21 cellular contexts compared by ENCODE assay signal in genomic region chr9:121216406-121216805, GRCh38. TPM values are rescaled to one million over a fixed set of nuclear protein-coding genes. Genes with fewer than 3 reads are reported as not detected.
DNase-seq lines count a peak whose midpoint lies in the region; ATAC-seq, FAIRE-seq and TF ChIP-seq lines count a peak whose summit lies in the region.
"Had no signal": no experiment of that assay in that cellular context is flagged by ENCODE, and none has a peak within 500 bp of the region (broad histone marks: within the 10 kb centered on the region; RNA-seq: fewer than 3 reads in every experiment).

No MANE protein-coding gene starts in this region.

- no peaks in the 10 kb centered on the region for H3K9me2 ChIP-seq in Loucy (replicated peaks; ENCODE audit: low read depth, low read length)

- no peaks in the 10 kb centered on the region for H3K27me3 ChIP-seq in Loucy (ENCODE audit: insufficient read depth, low read length, poor library complexity, severe bottlenecking)
- no peaks in the 10 kb centered on the region for H3K27me3 ChIP-seq in K562 (ENCODE audit: control insufficient read depth in 2 of 2, insufficient read depth in 2 of 2, low read length in 2 of 2)

- H3K4me3 ChIP-seq in Loucy (ENCODE audit: low read length, poor library complexity, severe bottlenecking) (no peak overlapping the region), K562 (no peak overlapping the region)
- H3K4me3 ChIP-seq: A549 had no signal

- H3K9ac ChIP-seq in Loucy (ENCODE audit: low read depth, low read length, poor library complexity, severe bottlenecking) (peak overlapping the region; percentile 7), K562 (ENCODE audit: insufficient read depth in 1 of 2, low read depth in 2 of 2, low read length in 2 of 2) (no peak overlapping the region)

- DNase-seq in activated naive CD8-positive, alpha-beta T cell treated with anti-CD3 and anti-CD28 coated beads, Interleukin-2, amount 10 ng/mL, durations not matched to agents 7 days and 5 days, result no peak
- DNase-seq in activated naive CD8-positive, alpha-beta T cell treated with anti-CD3 and anti-CD28 coated beads for 36 hours, result no peak
- DNase-seq in K562 (ENCODE audit: extremely low read depth in 1 of 4, low spot score in 3 of 4) (no peak), osteocyte (ENCODE audit: extremely low spot score, unreplicated experiment) (peak; percentile 10), iPS-NIHi7 (ENCODE audit: extremely low spot score) (no peak)
- DNase-seq: CD8-positive, alpha-beta T cell; DMS79; IMR-90; NCI-H1092 treated with DMSO at 0.1 percent for 48 hours; NCI-H146; NCI-H2081; NCI-H510A; NCI-H774; Right ventricle myocardium superior had no signal

- no peaks in the 10 kb centered on the region for H3F3A ChIP-seq in Loucy (ENCODE audit: low read depth)

- H3K4me1 ChIP-seq in Loucy (ENCODE audit: insufficient read depth, low read length, poor library complexity, severe bottlenecking) (peaks cover 14% of the 10 kb centered on the region), K562 (replicated peaks in 1 of 2; ENCODE audit: control insufficient read depth in 2 of 2, insufficient read depth in 2 of 2, low read length in 2 of 2) (peaks cover 0 to 20% of the 10 kb centered on the region in 2 experiments; a peak in 2 of 5 replicates)
- H3K4me1 ChIP-seq: A549 had no signal

- no peak for TF ChIP-seq EP300 in K562 (IDR thresholded peaks at IDR 0.05; ENCODE audit: low read length)

- no peaks in the 10 kb centered on the region for H3K36me3 ChIP-seq in Loucy (ENCODE audit: insufficient read depth, low read length)
- H3K36me3 ChIP-seq in K562 (ENCODE audit: control insufficient read depth, insufficient read depth, low read length), result no peaks in the 10 kb centered on the region

- no peak for TF ChIP-seq RAD21 in K562 (CRISPR knock-in tag; conservative IDR thresholded peaks at IDR 0.05 in 1 of 2, IDR thresholded peaks at IDR 0.05 in 1 of 2)

- FAIRE-seq in K562 (lab: Jason Lieb, UNC), result no peak
- FAIRE-seq: A549, D721Med, H54, RCC 7860 had no signal

- H3K4me1 Mint-ChIP-seq in activated naive CD8-positive, alpha-beta T cell treated with anti-CD3 and anti-CD28 coated beads, Interleukin-2, amount 10 ng/mL, durations not matched to agents 7 days and 5 days, result peaks cover 17% of the 10 kb centered on the region
- H3K4me1 Mint-ChIP-seq in activated naive CD8-positive, alpha-beta T cell treated with anti-CD3 and anti-CD28 coated beads for 36 hours, result peaks cover 3% of the 10 kb centered on the region
- H3K4me1 Mint-ChIP-seq in osteocyte (ENCODE audit: unreplicated experiment), result peaks cover 5% of the 10 kb centered on the region

- peak overlapping the region; percentile 6 for H3K27ac Mint-ChIP-seq in activated naive CD8-positive, alpha-beta T cell treated with anti-CD3 and anti-CD28 coated beads, Interleukin-2, amount 10 ng/mL, durations not matched to agents 7 days and 5 days
- no peak overlapping the region for H3K27ac Mint-ChIP-seq in activated naive CD8-positive, alpha-beta T cell treated with anti-CD3 and anti-CD28 coated beads for 36 hours
- no peak overlapping the region for H3K27ac Mint-ChIP-seq in osteocyte (ENCODE audit: unreplicated experiment)
- H3K27ac Mint-ChIP-seq: CD8-positive, alpha-beta T cell had no signal

- BruUV-seq in K562 (replicated peaks; lab: Mats Ljungman, UMichigan), result no TSS peak

- no peaks in the 10 kb centered on the region for H3K9me1 ChIP-seq in K562 (ENCODE audit: control insufficient read depth, insufficient read depth, low read length)

- H2AFZ ChIP-seq in Loucy (ENCODE audit: low read length), result peak overlapping the region; percentile 79
- H2AFZ ChIP-seq in K562 (ENCODE audit: low read depth, low read length), result peak overlapping the region; percentile 72

- no peak for TF ChIP-seq POLR2A in K562 (conservative IDR thresholded peaks at IDR 0.05)

- no peaks in the 10 kb centered on the region for H4K20me1 ChIP-seq in Loucy (ENCODE audit: insufficient read depth, low read length, poor library complexity, severe bottlenecking)
- no peaks in the 10 kb centered on the region for H4K20me1 ChIP-seq in K562 (replicated peaks; ENCODE audit: control insufficient read depth, insufficient read depth, low read length)

- no peaks in the 10 kb centered on the region for H3K9me3 Mint-ChIP-seq in activated naive CD8-positive, alpha-beta T cell treated with anti-CD3 and anti-CD28 coated beads, Interleukin-2, amount 10 ng/mL, durations not matched to agents 7 days and 5 days
- no peaks in the 10 kb centered on the region for H3K9me3 Mint-ChIP-seq in activated naive CD8-positive, alpha-beta T cell treated with anti-CD3 and anti-CD28 coated beads for 36 hours
- no peaks in the 10 kb centered on the region for H3K9me3 Mint-ChIP-seq in osteocyte (ENCODE audit: unreplicated experiment)
- H3K9me3 Mint-ChIP-seq: CD8-positive, alpha-beta T cell had no signal

- intact Hi-C loops in K562 (cut with micrococcal nuclease), result loop anchor here (10.0 kb wide), 1 partner anchor 318 kb away; no protein-coding TSS in a partner anchor

- no peak overlapping the region for H3K4me3 Mint-ChIP-seq in activated naive CD8-positive, alpha-beta T cell treated with anti-CD3 and anti-CD28 coated beads, Interleukin-2, amount 10 ng/mL, durations not matched to agents 7 days and 5 days
- no peak overlapping the region for H3K4me3 Mint-ChIP-seq in activated naive CD8-positive, alpha-beta T cell treated with anti-CD3 and anti-CD28 coated beads for 36 hours
- no peak overlapping the region for H3K4me3 Mint-ChIP-seq in osteocyte (ENCODE audit: unreplicated experiment)
- H3K4me3 Mint-ChIP-seq: CD8-positive, alpha-beta T cell had no signal

- H3K79me2 ChIP-seq in Loucy (ENCODE audit: insufficient read depth, low read length), result no peaks in the 10 kb centered on the region
- no peaks in the 10 kb centered on the region for H3K79me2 ChIP-seq in K562 (ENCODE audit: control insufficient read depth, insufficient read depth, low read length)

- no peak for ATAC-seq in activated naive CD8-positive, alpha-beta T cell treated with anti-CD3 and anti-CD28 coated beads, Interleukin-2, amount 10 ng/mL, durations not matched to agents 7 days and 5 days (ENCODE audit: low read depth)
- ATAC-seq in K562 (no peak), HG02884 (IDR thresholded peaks at IDR 0.05; ENCODE audit: unreplicated experiment) (no peak), HG03520 (IDR thresholded peaks at IDR 0.05; ENCODE audit: unreplicated experiment) (no peak)
- ATAC-seq: A549; CD8-positive, alpha-beta T cell had no signal

- POLR2A ChIA-PET in activated naive CD8-positive, alpha-beta T cell treated with anti-CD3 and anti-CD28 coated beads, Interleukin-2, amount 10 ng/mL, durations not matched to agents 7 days and 5 days (lab: Charles Lee), result no interaction called here
- POLR2A ChIA-PET in K562 (lab: Yijun Ruan, JAX), result interaction anchor here (0.6 to 1.0 kb wide), 2 partner anchors 11 to 90 kb away, joined by 3 to 4 read pairs; no protein-coding TSS in a partner anchor

- in situ Hi-C loops in K562 (cut with MboI), result loop anchor here (5.0 kb wide), 2 partner anchors 101 to 181 kb away; no protein-coding TSS in a partner anchor

- H3K4me2 ChIP-seq in Loucy (ENCODE audit: low read depth, low read length, poor library complexity, severe bottlenecking) (peak overlapping the region; percentile 15), K562 (ENCODE audit: insufficient read depth, low read length) (no peak overlapping the region)
- H3K4me2 ChIP-seq: A549 had no signal

- no peak for TF ChIP-seq CTCF in Loucy (conservative IDR thresholded peaks at IDR 0.05; ENCODE audit: low read length)
- TF ChIP-seq CTCF in K562 (IDR thresholded peaks at IDR 0.05 in 2 of 3, conservative IDR thresholded peaks at IDR 0.05 in 1 of 3; ENCODE audit: insufficient read depth in 2 of 3, low read depth in 1 of 3, low read length in 3 of 3), result no peak
- no peak for TF ChIP-seq CTCF in osteocyte (IDR thresholded peaks at IDR 0.05)

- CTCF ChIA-PET in K562 (lab: Yijun Ruan, JAX; ENCODE audit: low intra/inter-chr PET ratio), result no interaction called here

- peaks cover 16% of the 10 kb centered on the region for H3K36me3 Mint-ChIP-seq in activated naive CD8-positive, alpha-beta T cell treated with anti-CD3 and anti-CD28 coated beads, Interleukin-2, amount 10 ng/mL, durations not matched to agents 7 days and 5 days
- peaks cover 3% of the 10 kb centered on the region for H3K36me3 Mint-ChIP-seq in activated naive CD8-positive, alpha-beta T cell treated with anti-CD3 and anti-CD28 coated beads for 36 hours
- H3K36me3 Mint-ChIP-seq in osteocyte (ENCODE audit: unreplicated experiment), result no peaks in the 10 kb centered on the region

- H3K27me3 Mint-ChIP-seq in activated naive CD8-positive, alpha-beta T cell treated with anti-CD3 and anti-CD28 coated beads, Interleukin-2, amount 10 ng/mL, durations not matched to agents 7 days and 5 days, result no peaks in the 10 kb centered on the region
- H3K27me3 Mint-ChIP-seq in activated naive CD8-positive, alpha-beta T cell treated with anti-CD3 and anti-CD28 coated beads for 36 hours, result no peaks in the 10 kb centered on the region
- no peaks in the 10 kb centered on the region for H3K27me3 Mint-ChIP-seq in osteocyte (ENCODE audit: unreplicated experiment)

- 83% methylated on average over 2 of the region's 2 CpGs for WGBS in K562 (ENCODE audit: insufficient coverage, low coverage, missing lambda C conversion rate)

- H3K9me3 ChIP-seq in Loucy (ENCODE audit: insufficient read depth, low read depth, low read length), result no peaks in the 10 kb centered on the region
- H3K9me3 ChIP-seq in K562 (replicated peaks; ENCODE audit: control insufficient read depth, insufficient read depth, low read depth, low read length), result no peaks in the 10 kb centered on the region
- H3K9me3 ChIP-seq: A549 had no signal

- 0 out of 3 replicates have a peak overlapping the region, but pooled peaks have one; percentile 3 for H3K27ac ChIP-seq in K562 (ENCODE audit: extremely low read depth, low read depth, low read length)
- H3K27ac ChIP-seq: A549 had no signal

RNA-seq across cellular contexts. Expression of gene RAB14, which starts 14.7 kb away (rescaled TPM):
- 10 to 100 TPM; 68.3 to 70.5 TPM for total RNA-seq in activated naive CD8-positive, alpha-beta T cell treated with anti-CD3 and anti-CD28 coated beads, Interleukin-2, amount 10 ng/mL, durations not matched to agents 7 days and 5 days
- 10 to 100 TPM; 58.4 to 61.0 TPM for total RNA-seq in activated naive CD8-positive, alpha-beta T cell treated with anti-CD3 and anti-CD28 coated beads for 36 hours
- total RNA-seq in K562 (2011; cell fraction: chromatin; rRNA removed; ENCODE audit: low replicate concordance), result 10.7 and 28.6 TPM in 2 replicates
- total RNA-seq in K562 (2011; cell fraction: nucleolus; rRNA removed), result 6.7 and 7.6 TPM in 2 replicates
- total RNA-seq in K562 (2011; cell fraction: nucleoplasm; rRNA removed), result 20.8 and 42.9 TPM in 2 replicates
- total RNA-seq in K562 (2014; rRNA removed) (10.3 and 11.8 TPM in 2 replicates), K562 (2014; rRNA removed; fragmentation: Illumina TruSeq; extraction: Trizol) (25.5 and 26.8 TPM in 2 replicates), K562 (2015; rRNA removed; fragmentation: Illumina TruSeq; extraction: Trizol) (23.6 and 25.4 TPM in 2 replicates), K562 (2021) (41.8 and 48.4 TPM in 2 replicates), osteocyte (64.0 and 68.4 TPM in 2 replicates)
- polyA plus RNA-seq in K562 (2011; rRNA removed) (17.6 and 19.8 TPM in 2 replicates), K562 (2014; fragmentation: Illumina TruSeq; extraction: Trizol) (32.4 and 35.8 TPM in 2 replicates), K562 (2014; fragmentation: Nextera tagmentation; extraction: Ambion mirVana) (10 to 100 TPM; 20.2 to 20.9 TPM), K562 (2014; rRNA removed) (15.9 and 16.7 TPM in 2 replicates)
- 4.0 and 10.5 TPM in 2 replicates for polyA plus RNA-seq in K562 (2011; cell fraction: cytosol; rRNA removed)
- 11.3 and 16.5 TPM in 2 replicates for polyA plus RNA-seq in K562 (2011; cell fraction: nucleus; rRNA removed)
- 30.3 and 32.9 TPM in 2 replicates for polyA plus RNA-seq in K562 (2012)
- 14.8 and 18.2 TPM in 2 replicates for polyA minus RNA-seq in K562 (2011; rRNA and poly(A)+ RNA removed)
- 12.5 and 15.7 TPM in 2 replicates for polyA minus RNA-seq in K562 (2011; cell fraction: cytosol; rRNA and poly(A)+ RNA removed)
- 10.0 and 16.6 TPM in 2 replicates for polyA minus RNA-seq in K562 (2011; cell fraction: nucleus; rRNA and poly(A)+ RNA removed)

RNA-seq across cellular contexts. Expression of gene GSN, which starts 51.6 kb away (rescaled TPM):
- total RNA-seq in activated naive CD8-positive, alpha-beta T cell treated with anti-CD3 and anti-CD28 coated beads, Interleukin-2, amount 10 ng/mL, durations not matched to agents 7 days and 5 days, result 1 to 10 TPM; 8.0 to 9.6 TPM
- total RNA-seq in activated naive CD8-positive, alpha-beta T cell treated with anti-CD3 and anti-CD28 coated beads for 36 hours, result 1 to 10 TPM; 1.7 to 1.8 TPM
- 15.3 and 27.0 TPM in 2 replicates for total RNA-seq in K562 (2011; cell fraction: chromatin; rRNA removed; ENCODE audit: low replicate concordance)
- total RNA-seq in K562 (2011; cell fraction: nucleolus; rRNA removed), result 9.9 and 11.0 TPM in 2 replicates
- total RNA-seq in K562 (2011; cell fraction: nucleoplasm; rRNA removed), result 8.1 and 9.2 TPM in 2 replicates
- total RNA-seq in K562 (2014; rRNA removed), result 8.2 and 10.8 TPM in 2 replicates
- total RNA-seq in K562 (2014; rRNA removed; fragmentation: Illumina TruSeq; extraction: Trizol), result 3.3 and 3.5 TPM in 2 replicates
- total RNA-seq in K562 (2015; rRNA removed; fragmentation: Illumina TruSeq; extraction: Trizol), result 12.3 and 12.4 TPM in 2 replicates
- 9.0 and 9.6 TPM in 2 replicates for total RNA-seq in K562 (2021)
- 16.6 and 24.2 TPM in 2 replicates for polyA plus RNA-seq in K562 (2011; rRNA removed)
- polyA plus RNA-seq in K562 (2011; cell fraction: cytosol; rRNA removed), result 27.5 and 34.5 TPM in 2 replicates
- 15.8 and 17.0 TPM in 2 replicates for polyA plus RNA-seq in K562 (2011; cell fraction: nucleus; rRNA removed)
- 11.2 and 34.5 TPM in 2 replicates for polyA plus RNA-seq in K562 (2012)
- 5.2 and 7.4 TPM in 2 replicates for polyA plus RNA-seq in K562 (2014; fragmentation: Illumina TruSeq; extraction: Trizol)
- under 1 TPM; 0.39 to 0.41 TPM for polyA plus RNA-seq in K562 (2014; fragmentation: Nextera tagmentation; extraction: Ambion mirVana)
- 7.5 and 11.2 TPM in 2 replicates for polyA plus RNA-seq in K562 (2014; rRNA removed)
- 23.7 and 31.3 TPM in 2 replicates for polyA minus RNA-seq in K562 (2011; rRNA and poly(A)+ RNA removed)
- polyA minus RNA-seq in K562 (2011; cell fraction: cytosol; rRNA and poly(A)+ RNA removed), result 24.8 and 27.9 TPM in 2 replicates
- polyA minus RNA-seq in K562 (2011; cell fraction: nucleus; rRNA and poly(A)+ RNA removed), result 6.2 and 9.0 TPM in 2 replicates
- 235 and 249 TPM in 2 replicates for total RNA-seq in osteocyte
